Comparison of ENCODE assay signal across 14 cellular contexts in genomic region chr6:186221-186965, GRCh38.
DNase-seq lines count a peak whose midpoint lies in the region; ATAC-seq, FAIRE-seq and TF ChIP-seq lines count a peak whose summit lies in the region.
"Had no signal": no experiment of that assay in that cellular context is flagged by ENCODE, and none has a peak within 500 bp of the region (broad histone marks: within the 10 kb centered on the region; RNA-seq: fewer than 3 reads in every experiment).

No MANE protein-coding gene starts in this region.

- H3K4me3 ChIP-seq in GM23248: no peak overlapping the region
- H3K4me3 ChIP-seq in left lung: no peak overlapping the region
- H3K4me3 ChIP-seq: GM12878, SJCRH30 had no signal

- in situ Hi-C loops in GM23248 (cut with MboI) (no loop called here), ACHN (cut with HindIII; ENCODE audit: low pct_ligation_motif_present, low pct_unique_long_range_greater_than_20kb, low sequenced_read_pairs) (no loop called here)

- no peaks in the 10 kb centered on the region for H3K9me3 ChIP-seq in GM23248 (ENCODE audit: low read depth)
- H3K9me3 ChIP-seq in left lung: no peaks in the 10 kb centered on the region
- H3K9me3 ChIP-seq: SJCRH30 had no signal

- H3K36me3 Mint-ChIP-seq in WTC11: no peaks in the 10 kb centered on the region
- H3K36me3 Mint-ChIP-seq in stimulated activated naive B cell treated with anti-CD40 and anti-IgM and Interleukin-4, amounts not matched to agents 10 μg/mL and 1 μg/mL and 100 μg/mL, for 72 hours: no peaks in the 10 kb centered on the region
- no peaks in the 10 kb centered on the region for H3K36me3 Mint-ChIP-seq in activated CD4-positive, alpha-beta T cell treated with anti-CD3 and anti-CD28 coated beads, Interleukin-2, amount 10 ng/mL, durations not matched to agents 24 days and 14 days (ENCODE audit: low read depth)
- H3K36me3 Mint-ChIP-seq: CD4-positive, CD25-positive, alpha-beta regulatory T cell had no signal

- no peaks in the 10 kb centered on the region for H3F3A ChIP-seq in GM23248 (ENCODE audit: insufficient read depth)

- WGBS in GM23248 (ENCODE audit: low coverage in 1 of 2, low lambda C conversion rate in 2 of 2, missing lambda C conversion rate in 2 of 2), 2 experiments: 34 to 35% methylated on average over 14 of the region's 14 CpGs

- no peaks in the 10 kb centered on the region for H3K9me2 ChIP-seq in GM23248 (ENCODE audit: insufficient read depth)

- no peak overlapping the region for H2AFZ ChIP-seq in GM23248

- H3K36me3 ChIP-seq in GM23248 (ENCODE audit: low read depth): no peaks in the 10 kb centered on the region
- no peaks in the 10 kb centered on the region for H3K36me3 ChIP-seq in left lung
- H3K36me3 ChIP-seq: SJCRH30 had no signal

- DNase-seq in GM23248: peak; percentile 13
- no peak for DNase-seq in WTC11 (ENCODE audit: low spot score)
- no peak for DNase-seq in left lung
- no peak for DNase-seq in stimulated activated naive B cell treated with anti-CD40 and anti-IgM and Interleukin-4, amounts not matched to agents 10 μg/mL and 1 μg/mL and 100 μg/mL, for 72 hours
- DNase-seq in ACHN: no peak
- DNase-seq in activated CD4-positive, alpha-beta T cell treated with anti-CD3 and anti-CD28 coated beads, Interleukin-2, amount 10 ng/mL, durations not matched to agents 24 days and 14 days: no peak
- DNase-seq in frontal cortex (ENCODE audit: low spot score in 2 of 2): no peak
- DNase-seq: activated T-cell treated with anti-CD3 and anti-CD28 coated beads, Interleukin-2, amount 50 U/mL, for 72 hours; CD4-positive, CD25-positive, alpha-beta regulatory T cell; NCI-H226; trophoblast cell had no signal

- H3K9ac ChIP-seq in GM23248: no peak overlapping the region

- intact Hi-C loops in left lung (cut with DNase I): no loop called here
- intact Hi-C loops in activated CD4-positive, alpha-beta T cell treated with anti-CD3 and anti-CD28 coated beads, Interleukin-2, amount 10 ng/mL, durations not matched to agents 24 days and 14 days (cut with micrococcal nuclease): loop anchor here (5.0 kb wide), 3 partner anchors 86 to 526 kb away; no protein-coding TSS in a partner anchor

- no peaks in the 10 kb centered on the region for H3K4me1 Mint-ChIP-seq in WTC11
- H3K4me1 Mint-ChIP-seq in stimulated activated naive B cell treated with anti-CD40 and anti-IgM and Interleukin-4, amounts not matched to agents 10 μg/mL and 1 μg/mL and 100 μg/mL, for 72 hours: peaks cover 73 to 88% of the 10 kb centered on the region in 2 donors
- H3K4me1 Mint-ChIP-seq in activated CD4-positive, alpha-beta T cell treated with anti-CD3 and anti-CD28 coated beads, Interleukin-2, amount 10 ng/mL, durations not matched to agents 24 days and 14 days: peaks cover 41% of the 10 kb centered on the region

- no peak overlapping the region for H3K27ac ChIP-seq in GM23248
- peak overlapping the region in 1 of 2 donors; percentile 58 for H3K27ac ChIP-seq in left lung
- H3K27ac ChIP-seq: epithelial cell of prostate, SJCRH30 had no signal

- H3K4me3 Mint-ChIP-seq in WTC11: no peak overlapping the region
- H3K4me3 Mint-ChIP-seq in stimulated activated naive B cell treated with anti-CD40 and anti-IgM and Interleukin-4, amounts not matched to agents 10 μg/mL and 1 μg/mL and 100 μg/mL, for 72 hours: peak overlapping the region in 1 of 2 donors; percentile 3
- H3K4me3 Mint-ChIP-seq in activated CD4-positive, alpha-beta T cell treated with anti-CD3 and anti-CD28 coated beads, Interleukin-2, amount 10 ng/mL, durations not matched to agents 24 days and 14 days: no peak overlapping the region
- H3K4me3 Mint-ChIP-seq: activated T-cell treated with anti-CD3 and anti-CD28 coated beads, Interleukin-2, amount 50 U/mL, for 72 hours; CD4-positive, CD25-positive, alpha-beta regulatory T cell had no signal

- POLR2A ChIA-PET in WTC11 (lab: Charles Lee): no interaction called here

- H3K27ac Mint-ChIP-seq in WTC11: no peak overlapping the region
- peak overlapping the region; percentile 39 for H3K27ac Mint-ChIP-seq in stimulated activated naive B cell treated with anti-CD40 and anti-IgM and Interleukin-4, amounts not matched to agents 10 μg/mL and 1 μg/mL and 100 μg/mL, for 72 hours
- no peak overlapping the region for H3K27ac Mint-ChIP-seq in activated CD4-positive, alpha-beta T cell treated with anti-CD3 and anti-CD28 coated beads, Interleukin-2, amount 10 ng/mL, durations not matched to agents 24 days and 14 days
- H3K27ac Mint-ChIP-seq: activated T-cell treated with anti-CD3 and anti-CD28 coated beads, Interleukin-2, amount 50 U/mL, for 72 hours had no signal

- H3K4me1 ChIP-seq in GM23248 (ENCODE audit: insufficient read depth) (no peaks in the 10 kb centered on the region), left lung (peaks cover 0 to 4% of the 10 kb centered on the region in 2 donors)
- H3K4me1 ChIP-seq: SJCRH30 had no signal

- TF ChIP-seq CTCF in WTC11 (IDR thresholded peaks at IDR 0.05) (no peak), left lung (IDR thresholded peaks at IDR 0.05) (no peak)

- FAIRE-seq in frontal cortex (lab: Jason Lieb, UNC): no peak
- FAIRE-seq: GM12878 had no signal

- no peaks in the 10 kb centered on the region for H3K27me3 Mint-ChIP-seq in WTC11 (ENCODE audit: low read depth)
- H3K27me3 Mint-ChIP-seq in stimulated activated naive B cell treated with anti-CD40 and anti-IgM and Interleukin-4, amounts not matched to agents 10 μg/mL and 1 μg/mL and 100 μg/mL, for 72 hours: no peaks in the 10 kb centered on the region
- no peaks in the 10 kb centered on the region for H3K27me3 Mint-ChIP-seq in activated CD4-positive, alpha-beta T cell treated with anti-CD3 and anti-CD28 coated beads, Interleukin-2, amount 10 ng/mL, durations not matched to agents 24 days and 14 days
- H3K27me3 Mint-ChIP-seq: CD4-positive, CD25-positive, alpha-beta regulatory T cell had no signal

- H3K9me3 Mint-ChIP-seq in WTC11: no peaks in the 10 kb centered on the region
- no peaks in the 10 kb centered on the region for H3K9me3 Mint-ChIP-seq in stimulated activated naive B cell treated with anti-CD40 and anti-IgM and Interleukin-4, amounts not matched to agents 10 μg/mL and 1 μg/mL and 100 μg/mL, for 72 hours
- no peaks in the 10 kb centered on the region for H3K9me3 Mint-ChIP-seq in activated CD4-positive, alpha-beta T cell treated with anti-CD3 and anti-CD28 coated beads, Interleukin-2, amount 10 ng/mL, durations not matched to agents 24 days and 14 days
- H3K9me3 Mint-ChIP-seq: activated T-cell treated with anti-CD3 and anti-CD28 coated beads, Interleukin-2, amount 50 U/mL, for 72 hours; CD4-positive, CD25-positive, alpha-beta regulatory T cell had no signal

- H4K20me1 ChIP-seq in GM23248 (ENCODE audit: insufficient read depth): no peaks in the 10 kb centered on the region

- H3K4me2 ChIP-seq in GM23248 (ENCODE audit: unreplicated experiment): no peak overlapping the region

- CTCF ChIA-PET in WTC11 (lab: Charles Lee): interaction anchor here (0.7 to 1.2 kb wide), 2 partner anchors 31 to 223 kb away, joined by 3 to 4 read pairs; no protein-coding TSS in a partner anchor

- no peaks in the 10 kb centered on the region for H3K79me2 ChIP-seq in GM23248 (ENCODE audit: insufficient read depth)

- ATAC-seq in WTC11 (no peak), left lung (peak; percentile 28)
- no peak for ATAC-seq in stimulated activated naive B cell treated with anti-CD40 and anti-IgM and Interleukin-4, amounts not matched to agents 10 μg/mL and 1 μg/mL and 100 μg/mL, for 72 hours (replicated peaks)
- ATAC-seq: activated T-cell treated with anti-CD3 and anti-CD28 coated beads, Interleukin-2, amount 50 U/mL, for 72 hours; GM12878 had no signal

- 0 out of 2 replicates have a peak, but pooled peaks cover 2% of the 10 kb centered on the region for H3K27me3 ChIP-seq in GM23248 (replicated peaks; ENCODE audit: insufficient read depth)
- no peaks in the 10 kb centered on the region for H3K27me3 ChIP-seq in left lung
- H3K27me3 ChIP-seq: SJCRH30 had no signal

TF ChIP-seq in WTC11, 78 proteins besides CTCF, POLR2A, EP300 and RAD21:
- TF ChIP-seq AR (CRISPR knock-in tag; IDR thresholded peaks at IDR 0.05): no peak
- TF ChIP-seq GABPB1 (CRISPR knock-in tag; IDR thresholded peaks at IDR 0.05): 0 out of 2 replicates have a peak, but pooled peaks have one; percentile 20
